ENCODE assay signal across 9 cellular contexts in genomic region chr6:155315516-155315871, GRCh38. TPM values are rescaled to one million over a fixed set of nuclear protein-coding genes. Genes with fewer than 3 reads are reported as not detected.
DNase-seq lines count a peak whose midpoint lies in the region; ATAC-seq and TF ChIP-seq lines count a peak whose summit lies in the region.
"Had no signal": no experiment of that assay in that cellular context is flagged by ENCODE, and none has a peak within 500 bp of the region (broad histone marks: within the 10 kb centered on the region; RNA-seq: fewer than 3 reads in every experiment).

No MANE protein-coding gene starts in this region.

- no peak for ATAC-seq in mucosa of descending colon
- no peak for ATAC-seq in HG02623 (IDR thresholded peaks at IDR 0.05; ENCODE audit: unreplicated experiment)

- no peaks in the 10 kb centered on the region for H3K4me1 ChIP-seq in Caco-2
- H3K4me1 ChIP-seq in MM.1S (ENCODE audit: low read length) = no peaks in the 10 kb centered on the region
- no peaks in the 10 kb centered on the region for H3K4me1 ChIP-seq in neuron (ENCODE audit: insufficient read depth, low read length)
- H3K4me1 ChIP-seq in mucosa of descending colon (ENCODE audit: low read depth) = peaks cover 9% of the 10 kb centered on the region

- intact Hi-C loops in Caco-2 (cut with micrococcal nuclease; ENCODE audit: unreplicated experiment) (loop anchor here (2.0 kb wide), 1 partner anchor 139 kb away; no protein-coding TSS in a partner anchor), mucosa of descending colon (cut with DNase I, micrococcal nuclease) (no loop called here)

- H3K4me3 Mint-ChIP-seq in Caco-2 (ENCODE audit: unreplicated experiment) = peak overlapping the region; percentile 89

- no peaks in the 10 kb centered on the region for H3K79me2 ChIP-seq in MM.1S (ENCODE audit: low read length)

- no peaks in the 10 kb centered on the region for H3K4me1 Mint-ChIP-seq in Caco-2 (ENCODE audit: low read depth, unreplicated experiment)

- H3K36me3 Mint-ChIP-seq in Caco-2 (ENCODE audit: insufficient read depth, unreplicated experiment) = peaks cover 40% of the 10 kb centered on the region

- H3K27me3 ChIP-seq in Caco-2 (replicated peaks; ENCODE audit: control insufficient read depth, insufficient read depth, low read length) (no peaks in the 10 kb centered on the region), MM.1S (replicated peaks; ENCODE audit: insufficient read depth, low read length) (no peaks in the 10 kb centered on the region), neuron (ENCODE audit: insufficient read depth, low read length) (no peaks in the 10 kb centered on the region)

- no peaks in the 10 kb centered on the region for H3K9me3 Mint-ChIP-seq in Caco-2 (ENCODE audit: unreplicated experiment)

- H3K4me3 ChIP-seq in Caco-2 (ENCODE audit: low read depth, low read length) (peak overlapping the region; percentile 65), MM.1S (ENCODE audit: low read length) (peak overlapping the region; percentile 93), coronary artery (peak overlapping the region; percentile 95), neuron (ENCODE audit: low read length) (peak overlapping the region; percentile 75), mucosa of descending colon (no peak overlapping the region)

- POLR2A ChIA-PET in Caco-2 (lab: Charles Lee) = interaction anchor here (0.9 kb wide), 1 partner anchor 13 kb away, joined by 12 read pairs; no protein-coding TSS in a partner anchor

- H3K27ac ChIP-seq in MM.1S (ENCODE audit: low read length) = peak overlapping the region; percentile 80; the same call in 1 of the 2 replicates
- H3K27ac ChIP-seq in coronary artery = peak overlapping the region; percentile 79 to 82

- no TSS peak for BruUV-seq in Caco-2 (replicated peaks; lab: Mats Ljungman, UMichigan)

- no peaks in the 10 kb centered on the region for H3K9me2 ChIP-seq in MM.1S (replicated peaks; ENCODE audit: insufficient read depth, low read length)

- CTCF ChIA-PET in Caco-2 (lab: Charles Lee) = no interaction called here

- H3K27ac Mint-ChIP-seq in Caco-2 (ENCODE audit: unreplicated experiment) = peak overlapping the region; percentile 86

- peak overlapping the region; percentile 82 for H3K4me2 ChIP-seq in MM.1S (ENCODE audit: low read depth, low read length)

- H3K9me3 ChIP-seq in Caco-2 (no peaks in the 10 kb centered on the region), MM.1S (replicated peaks; ENCODE audit: insufficient read depth, low read length) (no peaks in the 10 kb centered on the region), neuron (ENCODE audit: low read length) (no peaks in the 10 kb centered on the region), mucosa of descending colon (no peaks in the 10 kb centered on the region)

- H3K36me3 ChIP-seq in Caco-2 (ENCODE audit: control insufficient read depth, insufficient read depth, low read length) (no peaks in the 10 kb centered on the region), MM.1S (replicated peaks; ENCODE audit: insufficient read depth, low read length) (no peaks in the 10 kb centered on the region), neuron (ENCODE audit: insufficient read depth, low read length) (peaks cover 5% of the 10 kb centered on the region), mucosa of descending colon (ENCODE audit: low read depth) (no peaks in the 10 kb centered on the region)

- peaks cover 19% of the 10 kb centered on the region for H3F3A ChIP-seq in MM.1S (ENCODE audit: insufficient read depth, low read length)

- H3K27me3 Mint-ChIP-seq in Caco-2 (ENCODE audit: insufficient read depth, unreplicated experiment) = no peaks in the 10 kb centered on the region

- H4K20me1 ChIP-seq in MM.1S (ENCODE audit: insufficient read depth, low read length) = no peaks in the 10 kb centered on the region

- DNase-seq in Caco-2 (no peak), MM.1S (no peak), coronary artery (ENCODE audit: low spot score) (no peak), mucosa of descending colon (no peak), glomerular visceral epithelial cell (ENCODE audit: extremely low spot score) (no peak)
- no peak for DNase-seq in stimulated activated CD4-positive, alpha-beta T cell treated with anti-CD3 and anti-CD28 coated beads, Interleukin-4, amount 100 ng/mL, for 1 hour

- peak overlapping the region; percentile 75; the same call in 1 of the 2 replicates for H2AFZ ChIP-seq in MM.1S (ENCODE audit: low read length)
- H2AFZ ChIP-seq in neuron (ENCODE audit: low read depth, low read length) = no peak overlapping the region

- H3K9ac ChIP-seq in MM.1S (ENCODE audit: low read length) = peak overlapping the region; percentile 56; the same call in 1 of the 2 replicates

- TF ChIP-seq CTCF in Caco-2 (IDR thresholded peaks at IDR 0.05; ENCODE audit: insufficient read depth in 1 of 2, low read depth in 1 of 2, low read length in 1 of 2, severe bottlenecking in 1 of 2, unreplicated experiment in 1 of 2) = no peak
- TF ChIP-seq CTCF in MM.1S (IDR thresholded peaks at IDR 0.05; ENCODE audit: low read length) = no peak
- TF ChIP-seq CTCF in coronary artery (IDR thresholded peaks at IDR 0.05) = no peak
- TF ChIP-seq CTCF in mucosa of descending colon (IDR thresholded peaks at IDR 0.05) = no peak

RNA-seq across cellular contexts. Expression of gene TFB1M, which starts 1.2 kb away (rescaled TPM):
- total RNA-seq in Caco-2 (2022) (35.7 and 38.4 TPM in 2 replicates), mucosa of descending colon (10 to 100 TPM; 23.7 to 28.3 (median 26.5) TPM)

RNA-seq across cellular contexts. Expression of gene CLDN20, which starts 51.7 kb away (rescaled TPM):
- total RNA-seq in Caco-2 (2022) (not detected in 2 replicates), mucosa of descending colon (not detected)
- total RNA-seq: subcutaneous adipose tissue had no signal
